ENCODE assay signal across 30 cellular contexts in genomic region chr10:58846856-58847255, GRCh38.
"Had no signal": no experiment of that assay in that cellular context is flagged by ENCODE, and none has a peak within 500 bp of the region (broad histone marks: within the 10 kb centered on the region; RNA-seq: fewer than 3 reads in every experiment).

No MANE protein-coding gene starts in this region.

- H3K27ac Mint-ChIP-seq: naive thymus-derived CD4-positive, alpha-beta T cell; natural killer cell; nephron; neural progenitor cell; progenitor cell of endocrine pancreas; stimulated activated effector memory CD8-positive, alpha-beta T cell treated with anti-CD3 and anti-CD28 coated beads, Interleukin-12 subunit alpha, Interleukin-12 subunit beta, amount 100 ng/mL, for 72 hours; stimulated activated naive B cell treated with anti-CD40 and anti-IgM and Interleukin-4, amounts not matched to agents 10 μg/mL and 1 μg/mL and 100 μg/mL, for 72 hours; stimulated activated naive CD8-positive, alpha-beta T cell treated with anti-CD3 and anti-CD28 coated beads, Interleukin-15, Interleukin-2, amounts not matched to agents 100 ng/mL and 50 ng/mL, for 24 hours; type B pancreatic cell had no signal

- H3K9me3 Mint-ChIP-seq: neural progenitor cell; stimulated activated naive CD8-positive, alpha-beta T cell treated with anti-CD3 and anti-CD28 coated beads, Interleukin-15, Interleukin-2, amounts not matched to agents 100 ng/mL and 50 ng/mL, for 24 hours had no signal

- H3K27ac ChIP-seq: neural progenitor cell, ovary, parathyroid adenoma, psoas muscle, right lobe of liver, sigmoid colon, stomach, suprapubic skin, testis, tibial artery, transverse colon, upper lobe of right lung, vagina had no signal

- H3K36me3 Mint-ChIP-seq: naive thymus-derived CD4-positive, alpha-beta T cell; natural killer cell; neural progenitor cell; stimulated activated effector memory CD8-positive, alpha-beta T cell treated with anti-CD3 and anti-CD28 coated beads, Interleukin-12 subunit alpha, Interleukin-12 subunit beta, amount 100 ng/mL, for 72 hours; stimulated activated naive B cell treated with anti-CD40 and anti-IgM and Interleukin-4, amounts not matched to agents 10 μg/mL and 1 μg/mL and 100 μg/mL, for 72 hours; type B pancreatic cell had no signal

- H3K4me3 Mint-ChIP-seq: naive thymus-derived CD4-positive, alpha-beta T cell; natural killer cell; nephron; neural progenitor cell; stimulated activated effector memory CD8-positive, alpha-beta T cell treated with anti-CD3 and anti-CD28 coated beads, Interleukin-12 subunit alpha, Interleukin-12 subunit beta, amount 100 ng/mL, for 72 hours; stimulated activated naive B cell treated with anti-CD40 and anti-IgM and Interleukin-4, amounts not matched to agents 10 μg/mL and 1 μg/mL and 100 μg/mL, for 72 hours; stimulated activated naive CD8-positive, alpha-beta T cell treated with anti-CD3 and anti-CD28 coated beads, Interleukin-15, Interleukin-2, amounts not matched to agents 100 ng/mL and 50 ng/mL, for 24 hours; type B pancreatic cell had no signal

- H3K79me2 ChIP-seq: parathyroid adenoma had no signal

- H3K36me3 ChIP-seq: neural progenitor cell, ovary, right lobe of liver, sigmoid colon, stomach, suprapubic skin, tibial artery, transverse colon, upper lobe of right lung, vagina had no signal

- H3K9ac ChIP-seq: neural progenitor cell, parathyroid adenoma had no signal

- H2AFZ ChIP-seq: neural progenitor cell, parathyroid adenoma had no signal

- H3K4me2 ChIP-seq: neural progenitor cell had no signal

- H3K27me3 ChIP-seq: neural progenitor cell, ovary, right lobe of liver, sigmoid colon, stomach, suprapubic skin, testis, tibial artery, transverse colon, upper lobe of right lung, vagina had no signal

- H3K4me1 Mint-ChIP-seq: naive thymus-derived CD4-positive, alpha-beta T cell; natural killer cell; nephron; stimulated activated effector memory CD8-positive, alpha-beta T cell treated with anti-CD3 and anti-CD28 coated beads, Interleukin-12 subunit alpha, Interleukin-12 subunit beta, amount 100 ng/mL, for 72 hours; stimulated activated naive B cell treated with anti-CD40 and anti-IgM and Interleukin-4, amounts not matched to agents 10 μg/mL and 1 μg/mL and 100 μg/mL, for 72 hours had no signal

- ATAC-seq: naive thymus-derived CD4-positive, alpha-beta T cell; natural killer cell; psoas muscle; right cardiac atrium; right lobe of liver; stimulated activated effector memory CD8-positive, alpha-beta T cell treated with anti-CD3 and anti-CD28 coated beads, Interleukin-12 subunit alpha, Interleukin-12 subunit beta, amount 100 ng/mL, for 72 hours; stimulated activated naive B cell treated with anti-CD40 and anti-IgM and Interleukin-4, amounts not matched to agents 10 μg/mL and 1 μg/mL and 100 μg/mL, for 72 hours; upper lobe of right lung had no signal

- H3K4me3 ChIP-seq: neural progenitor cell, ovary, psoas muscle, right lobe of liver, sigmoid colon, stomach, suprapubic skin, testis, tibial artery, transverse colon, upper lobe of right lung, vagina had no signal

- DNase-seq: naive thymus-derived CD4-positive, alpha-beta T cell; natural killer cell; occipital lobe; ovary; posterior cingulate gyrus; psoas muscle; right cardiac atrium; right lobe of liver; sigmoid colon; small intestine; stimulated activated CD4-positive, alpha-beta T cell treated with anti-CD3 and anti-CD28 coated beads, Interleukin-15, amount 100 ng/mL, for 24 hours; stimulated activated CD4-positive, alpha-beta T cell treated with anti-CD3 and anti-CD28 coated beads, Interleukin-2, amount 100 ng/mL, for 24 hours; stimulated activated CD4-positive, alpha-beta T cell treated with anti-CD3 and anti-CD28 coated beads, Interleukin-2, amount 100 ng/mL, for 48 hours; stimulated activated CD4-positive, alpha-beta T cell treated with anti-CD3 and anti-CD28 coated beads, Interleukin-4, amount 100 ng/mL, for 24 hours; stimulated activated naive B cell treated with anti-CD40 and anti-IgM and Interleukin-4, amounts not matched to agents 10 μg/mL and 1 μg/mL and 100 μg/mL, for 72 hours; stimulated activated naive CD4-positive, alpha-beta T cell treated with Interleukin-2 at 50 U/mL for 16 hours; stomach; testis; tibial artery; transverse colon; upper lobe of right lung had no signal

- H3K27me3 Mint-ChIP-seq: progenitor cell of endocrine pancreas; stimulated activated naive CD8-positive, alpha-beta T cell treated with anti-CD3 and anti-CD28 coated beads, Interleukin-15, Interleukin-2, amounts not matched to agents 100 ng/mL and 50 ng/mL, for 24 hours; type B pancreatic cell had no signal

- H3K9me3 ChIP-seq: ovary, psoas muscle, right lobe of liver, sigmoid colon, stomach, suprapubic skin, testis, tibial artery, transverse colon, upper lobe of right lung, vagina had no signal
